ENCODE assay signal across 11 cellular contexts in genomic region chr1:222370911-222371717, GRCh38.
DNase-seq lines count a peak whose midpoint lies in the region; ATAC-seq and TF ChIP-seq lines count a peak whose summit lies in the region.
"Had no signal": no experiment of that assay in that cellular context is flagged by ENCODE, and none has a peak within 500 bp of the region (broad histone marks: within the 10 kb centered on the region; RNA-seq: fewer than 3 reads in every experiment).

No MANE protein-coding gene starts in this region.

- WGBS in SK-N-SH (ENCODE audit: low lambda C conversion rate): 40% methylated on average over 7 of the region's 7 CpGs
- WGBS in endodermal cell (ENCODE audit: insufficient coverage in 1 of 2, insufficient read length in 1 of 2), 2 experiments: 84 to 93% methylated on average over 6 to 7 of the region's 7 CpGs

- H3K4me3 ChIP-seq in SK-N-SH (ENCODE audit: low read depth in 2 of 2, low read length in 1 of 2) (no peak overlapping the region; a peak in 1 of 4 replicates), retinal pigment epithelial cell (ENCODE audit: low read length) (no peak overlapping the region), endodermal cell (ENCODE audit: low read length) (no peak overlapping the region)
- H3K4me3 ChIP-seq: right atrium auricular region had no signal

- peaks cover 6% of the 10 kb centered on the region for H3K4me1 Mint-ChIP-seq in endodermal cell

- no peak overlapping the region; the same call in 1 of the 2 replicates for H2AFZ ChIP-seq in SK-N-SH (ENCODE audit: low read depth)

- 0 out of 2 replicates have a peak overlapping the region, but pooled peaks have one; percentile 27 for H3K4me2 ChIP-seq in SK-N-SH

- H3K36me3 ChIP-seq in SK-N-SH (replicated peaks in 1 of 2; ENCODE audit: control insufficient read depth in 1 of 2, insufficient read depth in 2 of 2, low read length in 1 of 2): no peaks in the 10 kb centered on the region
- H3K36me3 ChIP-seq in endodermal cell (ENCODE audit: control insufficient read depth, insufficient read depth, low read length): no peaks in the 10 kb centered on the region
- H3K36me3 ChIP-seq: right atrium auricular region had no signal

- H3K27me3 ChIP-seq in SK-N-SH (ENCODE audit: insufficient read depth) (no peaks in the 10 kb centered on the region), endodermal cell (ENCODE audit: control insufficient read depth, insufficient read depth, low read length, poor library complexity, severe bottlenecking) (no peaks in the 10 kb centered on the region)
- H3K27me3 ChIP-seq: right atrium auricular region had no signal

- no peaks in the 10 kb centered on the region for H4K20me1 ChIP-seq in SK-N-SH (ENCODE audit: insufficient read depth)

- H3K36me3 Mint-ChIP-seq in endodermal cell (ENCODE audit: low read depth): no peaks in the 10 kb centered on the region

- H3K27ac Mint-ChIP-seq in endodermal cell: no peak overlapping the region

- H3K9me3 Mint-ChIP-seq in endodermal cell: no peaks in the 10 kb centered on the region

- TF ChIP-seq RAD21 in SK-N-SH (IDR thresholded peaks at IDR 0.05; ENCODE audit: low read length): no peak

- CTCF ChIA-PET in SK-N-SH (lab: Yijun Ruan, JAX): no interaction called here

- no peaks in the 10 kb centered on the region for H3F3A ChIP-seq in SK-N-SH (replicated peaks; ENCODE audit: insufficient read depth)

- TF ChIP-seq CTCF in SK-N-SH (IDR thresholded peaks at IDR 0.05) (no peak), retinal pigment epithelial cell (conservative IDR thresholded peaks at IDR 0.05; ENCODE audit: low read depth, low read length) (no peak), endodermal cell (conservative IDR thresholded peaks at IDR 0.05) (no peak)

- no peaks in the 10 kb centered on the region for H3K27me3 Mint-ChIP-seq in endodermal cell (ENCODE audit: insufficient read depth)

- POLR2A ChIA-PET in SK-N-SH (lab: Yijun Ruan, JAX): no interaction called here

- H3K9ac ChIP-seq in SK-N-SH (no peak overlapping the region), endodermal cell (ENCODE audit: extremely low read depth, low read length, poor library complexity, severe bottlenecking) (no peak overlapping the region)

- H3K9me3 ChIP-seq in SK-N-SH: no peaks in the 10 kb centered on the region
- no peaks in the 10 kb centered on the region for H3K9me3 ChIP-seq in endodermal cell (ENCODE audit: control insufficient read depth, low read length)
- H3K9me3 ChIP-seq: right atrium auricular region had no signal

- peak overlapping the region in 1 of 2 experiments; percentile 58; a peak in 2 of 4 replicates for H3K27ac ChIP-seq in SK-N-SH (ENCODE audit: low read depth in 2 of 2, low read length in 1 of 2)
- H3K27ac ChIP-seq in endodermal cell (ENCODE audit: low read depth, low read length): no peak overlapping the region
- H3K27ac ChIP-seq: right atrium auricular region had no signal

- no peaks in the 10 kb centered on the region for H3K9me2 ChIP-seq in SK-N-SH

- TF ChIP-seq EP300 in SK-N-SH (IDR thresholded peaks at IDR 0.05; ENCODE audit: borderline replicate concordance in 1 of 2, low read depth in 1 of 2, low read length in 1 of 2): no peak

- no peak for ATAC-seq in HG03159 (IDR thresholded peaks at IDR 0.05; ENCODE audit: unreplicated experiment)
- no peak for ATAC-seq in HG02852 (IDR thresholded peaks at IDR 0.05; ENCODE audit: unreplicated experiment)
- ATAC-seq: activated CD4-positive, CD25-positive, alpha-beta regulatory T cell treated with anti-CD3 and anti-CD28 coated beads, Interleukin-2, amount 50 U/mL, for 24 hours had no signal

- DNase-seq in GM04503 (ENCODE audit: low read depth) (peak; percentile 93), SK-N-SH (no peak), fibroblast of gingiva (ENCODE audit: low read depth) (peak; percentile 88), retinal pigment epithelial cell (ENCODE audit: low read depth) (peak; percentile 58), HuH-7.5 (ENCODE audit: low spot score) (no peak), endodermal cell (no peak)
- DNase-seq: amygdala had no signal

- H3K79me2 ChIP-seq in SK-N-SH (ENCODE audit: insufficient read depth): no peaks in the 10 kb centered on the region

- H3K4me3 Mint-ChIP-seq in endodermal cell: no peak overlapping the region

- peaks cover 0 to 9% of the 10 kb centered on the region in 2 experiments; a peak in 3 of 4 replicates for H3K4me1 ChIP-seq in SK-N-SH (ENCODE audit: control insufficient read depth in 1 of 2, insufficient read depth in 2 of 2, low read depth in 1 of 2, low read length in 1 of 2)
- H3K4me1 ChIP-seq in endodermal cell (ENCODE audit: control insufficient read depth, insufficient read depth, low read length): no peaks in the 10 kb centered on the region
- H3K4me1 ChIP-seq: right atrium auricular region had no signal

TF ChIP-seq in SK-N-SH, 30 proteins besides CTCF, POLR2A, EP300 and RAD21:
- TF ChIP-seq YY1 (IDR thresholded peaks at IDR 0.05; ENCODE audit: low read depth) (no peak), FOXM1 (IDR thresholded peaks at IDR 0.05; ENCODE audit: low read depth) (no peak), SMC3 (IDR thresholded peaks at IDR 0.05; ENCODE audit: low read depth, low read length) (no peak), TCF12 (IDR thresholded peaks at IDR 0.05) (no peak), USF2 (IDR thresholded peaks at IDR 0.05; ENCODE audit: borderline replicate concordance, low read depth, low read length) (no peak), ELF1 (IDR thresholded peaks at IDR 0.05) (no peak), ZBTB33 (IDR thresholded peaks at IDR 0.05; ENCODE audit: borderline replicate concordance, low read depth) (no peak), EZH2phosphoT487 (IDR thresholded peaks at IDR 0.05; ENCODE audit: borderline replicate concordance, low read depth) (no peak), JUND (IDR thresholded peaks at IDR 0.05) (0 out of 2 replicates have a peak, but pooled peaks have one; percentile 18), PBX3 (IDR thresholded peaks at IDR 0.05) (no peak), FOSL2 (IDR thresholded peaks at IDR 0.05; ENCODE audit: borderline replicate concordance, low read depth) (peak; percentile 35; the same call in 1 of the 2 replicates), MXI1 (IDR thresholded peaks at IDR 0.05; ENCODE audit: low read depth, low read length) (no peak), USF1 (IDR thresholded peaks at IDR 0.05; ENCODE audit: borderline replicate concordance, low read depth) (no peak)

Comparison
In these comparisons a context has a peak if more than half of its experiments do, and no peak if none do; other contexts are left out.
1. DNase-seq: peak in GM04503 (single experiment), fibroblast of gingiva (single experiment) and retinal pigment epithelial cell (single experiment); none in SK-N-SH (single experiment), HuH-7.5 (single experiment) and endodermal cell (single experiment).